6 cellular contexts compared by ENCODE assay signal in genomic region chr15:94804613-94805012, GRCh38.
"Had no signal": no experiment of that assay in that cellular context is flagged by ENCODE, and none has a peak within 500 bp of the region (broad histone marks: within the 10 kb centered on the region; RNA-seq: fewer than 3 reads in every experiment).

No MANE protein-coding gene starts in this region.

- DNase-seq: IMR-90, KBM-7, KG1 had no signal

- H3K27ac ChIP-seq: HL-60 had no signal

- ATAC-seq: HepG2 had no signal

- FAIRE-seq: HepG2, HTR-8/SVneo had no signal
